Comparison of ENCODE assay signal across 16 cellular contexts in the genomic region with DNA sequence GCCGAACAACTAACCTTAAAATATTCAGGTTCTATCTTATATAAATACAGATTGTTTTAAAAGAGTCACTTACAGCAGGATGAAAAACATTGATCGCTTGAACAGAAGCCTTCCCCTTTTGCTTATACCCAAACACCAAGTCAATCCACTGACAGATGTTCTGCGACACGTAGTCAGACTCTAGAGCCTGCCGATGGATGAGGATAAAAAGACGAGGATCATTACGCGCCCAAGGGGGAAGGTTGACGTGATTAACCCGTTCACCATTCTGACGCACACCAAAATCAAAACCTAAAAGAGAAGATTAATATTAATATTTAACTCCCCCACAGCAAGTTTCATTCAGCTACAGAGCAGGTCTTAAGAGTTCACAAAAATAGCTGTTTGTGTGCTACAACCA. TPM values are rescaled to one million over a fixed set of nuclear protein-coding genes. Genes with fewer than 3 reads are reported as not detected.
DNase-seq lines count a peak whose midpoint lies in the region; ATAC-seq, FAIRE-seq and TF ChIP-seq lines count a peak whose summit lies in the region.
"Had no signal": no experiment of that assay in that cellular context is flagged by ENCODE, and none has a peak within 500 bp of the region (broad histone marks: within the 10 kb centered on the region; RNA-seq: fewer than 3 reads in every experiment).

No MANE protein-coding gene starts in this region.

- H3K27me3 ChIP-seq in PC-3 (ENCODE audit: low read length) (no peaks in the 10 kb centered on the region), mesenchymal stem cell (ENCODE audit: control insufficient read depth in 1 of 2, insufficient read depth in 1 of 2, low read length in 2 of 2) (no peaks in the 10 kb centered on the region)
- H3K27me3 ChIP-seq: Peyer's patch had no signal

- no peak overlapping the region for H2AFZ ChIP-seq in PC-3 (ENCODE audit: low read length)
- no peak overlapping the region for H2AFZ ChIP-seq in mesenchymal stem cell (ENCODE audit: low read depth, low read length)

- H3K9ac ChIP-seq in PC-3 (ENCODE audit: low read length) (0 out of 2 replicates have a peak overlapping the region, but pooled peaks have one; percentile 13), mesenchymal stem cell (ENCODE audit: low read length) (peak overlapping the region; percentile 49)

- no peak for TF ChIP-seq CTCF in D721Med (IDR thresholded peaks at IDR 0.05; ENCODE audit: insufficient read depth, missing control alignments)
- no peak for TF ChIP-seq CTCF in PC-3 (conservative IDR thresholded peaks at IDR 0.05; ENCODE audit: low read depth, low read length)

- no peaks in the 10 kb centered on the region for H4K20me1 ChIP-seq in PC-3 (ENCODE audit: low read length)

- peak overlapping the region; percentile 75 for H3K4me2 ChIP-seq in PC-3 (ENCODE audit: low read length)
- no peak overlapping the region for H3K4me2 ChIP-seq in mesenchymal stem cell (ENCODE audit: low read length, poor library complexity, severe bottlenecking)

- H3K27ac ChIP-seq in PC-3 (ENCODE audit: low read length) (peak overlapping the region; percentile 76), epithelial cell of prostate (peak overlapping the region; percentile 87), mesenchymal stem cell (ENCODE audit: low read length, poor library complexity, severe bottlenecking) (no peak overlapping the region)

- no peak overlapping the region for H3K18ac ChIP-seq in mesenchymal stem cell (ENCODE audit: low read depth in 1 of 2, low read length in 2 of 2)

- no TSS peak for BruUV-seq in PC-3 (replicated peaks; lab: Mats Ljungman, UMichigan)

- H2BK120ac ChIP-seq in mesenchymal stem cell (ENCODE audit: low read depth, low read length) = no peak overlapping the region

- H3K9me3 ChIP-seq in PC-3 (ENCODE audit: low read length) = no peaks in the 10 kb centered on the region
- no peaks in the 10 kb centered on the region for H3K9me3 ChIP-seq in mesenchymal stem cell (ENCODE audit: control insufficient read depth, low read length)
- H3K9me3 ChIP-seq: Peyer's patch had no signal

- no peak overlapping the region for H4K91ac ChIP-seq in mesenchymal stem cell (ENCODE audit: low read length)

- ATAC-seq in PC-3 = no peak
- ATAC-seq in GM21786 (IDR thresholded peaks at IDR 0.05; ENCODE audit: unreplicated experiment) = no peak
- no peak for ATAC-seq in GM19463 (IDR thresholded peaks at IDR 0.05; ENCODE audit: unreplicated experiment)

- intact Hi-C loops in PC-3 (cut with micrococcal nuclease) = no loop called here

- WGBS in mesenchymal stem cell = 99% methylated on average over 10 of the region's 11 CpGs

- no peak overlapping the region for H3K23ac ChIP-seq in mesenchymal stem cell (ENCODE audit: low read length in 2 of 2)

- H3F3A ChIP-seq in PC-3 (ENCODE audit: low read length, unreplicated experiment) = peaks cover 3% of the 10 kb centered on the region

- DNase-seq in D721Med (ENCODE audit: insufficient read length, low spot score) (no peak), PC-3 (no peak), epithelial cell of prostate (ENCODE audit: low read depth, low spot score) (no peak), mesenchymal stem cell (no peak), NCI-H1436 treated with DMSO at 0.1 percent for 48 hours (lab: John Stamatoyannopoulos, UW) (no peak)
- DNase-seq in activated T-cell treated with anti-CD3 and anti-CD28 coated beads, Interleukin-2, amount 50 U/mL, for 48 hours = no peak
- DNase-seq: DMS153, H7, NCI-H1417, NCI-H1930, NCI-H2171 had no signal

- H3K79me2 ChIP-seq in PC-3 (ENCODE audit: low read length) = no peaks in the 10 kb centered on the region

- H3K4me3 ChIP-seq in PC-3 (ENCODE audit: low read length) = no peak overlapping the region
- no peak overlapping the region for H3K4me3 ChIP-seq in mesenchymal stem cell (ENCODE audit: insufficient read depth in 1 of 2, low read depth in 1 of 2, low read length in 2 of 2)
- H3K4me3 ChIP-seq: Peyer's patch had no signal

- CTCF ChIA-PET in PC-3 (lab: Charles Lee) = no interaction called here

- H3K4ac ChIP-seq in mesenchymal stem cell (ENCODE audit: low read depth in 1 of 2, low read length in 2 of 2) = no peak overlapping the region

- no peak overlapping the region for H2BK5ac ChIP-seq in mesenchymal stem cell (ENCODE audit: low read depth, low read length, poor library complexity, severe bottlenecking)

- H3K36me3 ChIP-seq in PC-3 (ENCODE audit: low read depth, low read length) = no peaks in the 10 kb centered on the region
- H3K36me3 ChIP-seq in mesenchymal stem cell (ENCODE audit: control insufficient read depth in 1 of 2, insufficient read depth in 2 of 2, low read depth in 1 of 2, low read length in 2 of 2) = peaks cover 0 to 81% of the 10 kb centered on the region in 2 experiments

- no peaks in the 10 kb centered on the region for H3K79me1 ChIP-seq in mesenchymal stem cell (replicated peaks; ENCODE audit: low read length, poor library complexity, severe bottlenecking)

- POLR2A ChIA-PET in PC-3 (lab: Charles Lee; ENCODE audit: unreplicated experiment) = interaction anchor here (0.7 kb wide), 1 partner anchor 49 kb away, joined by 7 read pairs; no protein-coding TSS in a partner anchor

- H3K4me1 ChIP-seq in PC-3 (ENCODE audit: insufficient read depth, low read length) (peaks cover 38% of the 10 kb centered on the region), mesenchymal stem cell (ENCODE audit: control insufficient read depth, insufficient read depth, low read depth, low read length) (peaks cover 1% of the 10 kb centered on the region)
- H3K4me1 ChIP-seq: Peyer's patch had no signal

- H3K9me2 ChIP-seq in PC-3 (replicated peaks; ENCODE audit: low read length) = no peaks in the 10 kb centered on the region

- H2AK5ac ChIP-seq in mesenchymal stem cell (ENCODE audit: low read length, severe bottlenecking) = no peak overlapping the region

- no peak overlapping the region for H2BK12ac ChIP-seq in mesenchymal stem cell (ENCODE audit: low read length in 2 of 2)

- no peak overlapping the region for H3K14ac ChIP-seq in mesenchymal stem cell (ENCODE audit: low read length in 2 of 2)

- peak; percentile 84 for FAIRE-seq in D721Med (lab: Jason Lieb, UNC)

- no peak overlapping the region for H2BK15ac ChIP-seq in mesenchymal stem cell (ENCODE audit: low read depth, poor library complexity, severe bottlenecking)

- no peak overlapping the region for H4K8ac ChIP-seq in mesenchymal stem cell (ENCODE audit: low read length)

RNA-seq across cellular contexts. Expression of a gene that starts 59.4 kb away (rescaled TPM):
- total RNA-seq in PC-3 (2014; rRNA removed) = 0.40 and 0.80 TPM in 2 replicates
- polyA plus RNA-seq in mesenchymal stem cell (2013, experiment 1 of 2) = 0.07 TPM
- 0.14 TPM for polyA plus RNA-seq in mesenchymal stem cell (2013, experiment 2 of 2)
- polyA plus RNA-seq: CD14-positive monocyte, IgD-negative memory B cell had no signal
